ENCODE assay signal across 27 cellular contexts in the genomic region with DNA sequence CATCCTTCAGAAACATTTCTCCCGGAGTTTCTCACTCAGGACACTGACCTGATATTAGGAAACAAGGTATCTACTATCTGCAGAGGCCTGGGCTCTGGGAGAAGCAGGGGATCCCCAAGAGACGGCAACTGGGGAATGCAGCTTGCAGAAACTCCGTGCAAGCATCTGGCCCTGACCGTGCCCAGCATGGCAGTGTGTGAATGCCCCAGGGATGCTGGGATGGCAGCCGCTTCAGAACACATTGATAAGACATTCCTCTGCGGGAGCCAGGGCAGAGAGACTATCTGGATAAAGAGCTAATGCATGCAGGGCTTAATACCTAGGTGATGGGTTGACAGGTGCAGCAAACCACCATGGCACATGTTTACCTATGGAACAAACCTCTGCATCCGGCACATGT. TPM values are rescaled to one million over a fixed set of nuclear protein-coding genes. Genes with fewer than 3 reads are reported as not detected.
DNase-seq lines count a peak whose midpoint lies in the region; ATAC-seq and TF ChIP-seq lines count a peak whose summit lies in the region.
"Had no signal": no experiment of that assay in that cellular context is flagged by ENCODE, and none has a peak within 500 bp of the region (broad histone marks: within the 10 kb centered on the region; RNA-seq: fewer than 3 reads in every experiment).

No MANE protein-coding gene starts in this region.

- H3K79me2 ChIP-seq in PC-9 (ENCODE audit: low read depth) = no peaks in the 10 kb centered on the region; the same call in 1 of the 2 replicates
- H3K79me2 ChIP-seq: hepatocyte had no signal

- no peak overlapping the region for H3K14ac ChIP-seq in neuronal stem cell (ENCODE audit: low read length)

- no peak overlapping the region for H3K27ac ChIP-seq in BLaER1
- H3K27ac ChIP-seq in PC-9 = peak overlapping the region; percentile 92
- H3K27ac ChIP-seq in esophagus muscularis mucosa (replicated peaks in 1 of 4) = peak overlapping the region in 3 of 4 donors; percentile 19 to 42 (median 23)
- H3K27ac ChIP-seq in sigmoid colon = peak overlapping the region in 3 of 4 donors; percentile 9 to 41 (median 34)
- H3K27ac ChIP-seq in neuronal stem cell (replicated peaks; ENCODE audit: low read length) = no peak overlapping the region
- no peak overlapping the region for H3K27ac ChIP-seq in effector memory CD4-positive, alpha-beta T cell (ENCODE audit: insufficient read depth, low read length, poor library complexity, severe bottlenecking)
- H3K27ac ChIP-seq: BLaER1 treated with 17β-estradiol and CSF1 and Interleukin-3, amounts not matched to agents 10 nM and 100 nM; left ventricle myocardium inferior; neutrophil had no signal

- H3K4me3 ChIP-seq in BLaER1 (no peak overlapping the region), PC-9 (peak overlapping the region; percentile 57; the same call in 1 of the 2 replicates), esophagus muscularis mucosa (peak overlapping the region in 1 of 4 donors; percentile 1), sigmoid colon (peak overlapping the region in 1 of 4 donors; percentile 6), neuronal stem cell (ENCODE audit: low read length in 2 of 2) (no peak overlapping the region)
- H3K4me3 ChIP-seq in effector memory CD4-positive, alpha-beta T cell (ENCODE audit: insufficient read depth, low read depth, low read length, poor library complexity, severe bottlenecking) = no peak overlapping the region
- H3K4me3 ChIP-seq: BLaER1 treated with 17β-estradiol and CSF1 and Interleukin-3, amounts not matched to agents 10 nM and 100 nM; hepatocyte; left ventricle myocardium inferior; mucosa of descending colon had no signal

- BruUV-seq in PC-9 (replicated peaks; lab: Mats Ljungman, UMichigan) = no TSS peak

- TF ChIP-seq EP300 in esophagus muscularis mucosa (IDR thresholded peaks at IDR 0.05) = no peak
- no peak for TF ChIP-seq EP300 in sigmoid colon (IDR thresholded peaks at IDR 0.05)

- no peak for TF ChIP-seq POLR2A in esophagus muscularis mucosa (IDR thresholded peaks at IDR 0.05; ENCODE audit: low read depth)
- TF ChIP-seq POLR2A in sigmoid colon (IDR thresholded peaks at IDR 0.05) = no peak

- H3K9me2 ChIP-seq in PC-9 (ENCODE audit: insufficient read depth) = no peaks in the 10 kb centered on the region

- peaks cover 30% of the 10 kb centered on the region; the same call in 1 of the 2 replicates for H3K36me3 ChIP-seq in BLaER1
- no peaks in the 10 kb centered on the region for H3K36me3 ChIP-seq in PC-9 (ENCODE audit: low read depth)
- H3K36me3 ChIP-seq in esophagus muscularis mucosa = no peaks in the 10 kb centered on the region
- H3K36me3 ChIP-seq in sigmoid colon = no peaks in the 10 kb centered on the region
- no peaks in the 10 kb centered on the region for H3K36me3 ChIP-seq in neuronal stem cell (replicated peaks in 1 of 2; ENCODE audit: control insufficient read depth in 2 of 2, insufficient read depth in 2 of 2, low read length in 2 of 2)
- H3K36me3 ChIP-seq in effector memory CD4-positive, alpha-beta T cell (ENCODE audit: control insufficient read depth, insufficient read depth, low read length) = peaks cover 28% of the 10 kb centered on the region
- H3K36me3 ChIP-seq: ascending aorta, left ventricle myocardium inferior, neutrophil had no signal

- 57% methylated on average over 7 of the region's 7 CpGs for WGBS in esophagus muscularis mucosa
- 91 to 96% methylated on average over 7 of the region's 7 CpGs for WGBS in sigmoid colon, 2 donors
- WGBS in neuronal stem cell (ENCODE audit: extremely low coverage in 2 of 2, insufficient read length in 2 of 2, insufficient replicate concordance in 1 of 2), 2 donors = no CpG with 5 or more reads among the region's 7 CpGs

- H2BK15ac ChIP-seq in neuronal stem cell (ENCODE audit: low read length) = no peak overlapping the region

- POLR2A ChIA-PET in PC-9 (lab: Charles Lee; ENCODE audit: unreplicated experiment) = no interaction called here

- H3K79me1 ChIP-seq in neuronal stem cell (ENCODE audit: low read depth, low read length) = no peaks in the 10 kb centered on the region

- no peak overlapping the region for H3K18ac ChIP-seq in neuronal stem cell (ENCODE audit: low read length)

- H2AK5ac ChIP-seq in neuronal stem cell (ENCODE audit: low read depth, low read length) = no peak overlapping the region

- no peak for TF ChIP-seq CTCF in PC-9 (conservative IDR thresholded peaks at IDR 0.05)
- no peak for TF ChIP-seq CTCF in esophagus muscularis mucosa (IDR thresholded peaks at IDR 0.05)
- TF ChIP-seq CTCF in sigmoid colon (IDR thresholded peaks at IDR 0.05) = no peak

- H2AFZ ChIP-seq in PC-9 (no peak overlapping the region; the same call in 1 of the 2 replicates), neuronal stem cell (ENCODE audit: low read length) (no peak overlapping the region)
- H2AFZ ChIP-seq: hepatocyte had no signal

- H3K4me1 ChIP-seq in BLaER1 (peaks cover 59% of the 10 kb centered on the region), PC-9 (replicated peaks; ENCODE audit: insufficient read depth) (peaks cover 24% of the 10 kb centered on the region), esophagus muscularis mucosa (peaks cover 11 to 22% (median 19%) of the 10 kb centered on the region in 4 donors), sigmoid colon (peaks cover 0 to 17% (median 7%) of the 10 kb centered on the region in 4 donors), neuronal stem cell (ENCODE audit: control insufficient read depth in 2 of 2, insufficient read depth in 1 of 2, low read depth in 1 of 2, low read length in 2 of 2) (peaks cover 0 to 5% of the 10 kb centered on the region in 2 donors)
- H3K4me1 ChIP-seq in effector memory CD4-positive, alpha-beta T cell (ENCODE audit: control insufficient read depth, insufficient read depth, low read length, poor library complexity, severe bottlenecking) = peaks cover under 1% of the 10 kb centered on the region
- H3K4me1 ChIP-seq: Caco-2 had no signal

- H4K8ac ChIP-seq in neuronal stem cell (ENCODE audit: low read depth, low read length) = no peak overlapping the region

- no peak for ATAC-seq in GM19467 (IDR thresholded peaks at IDR 0.05; ENCODE audit: unreplicated experiment)
- ATAC-seq: mucosa of descending colon, Right ventricle myocardium inferior had no signal

- H3K9ac ChIP-seq in BLaER1 (no peak overlapping the region), neuronal stem cell (ENCODE audit: low read depth, low read length, poor library complexity) (no peak overlapping the region)
- H3K9ac ChIP-seq: BLaER1 treated with 17β-estradiol and CSF1 and Interleukin-3, amounts not matched to agents 10 nM and 100 nM had no signal

- no peak for DNase-seq in PC-9
- DNase-seq in esophagus muscularis mucosa (ENCODE audit: extremely low spot score) = no peak
- DNase-seq in sigmoid colon = no peak
- DNase-seq in NOMO-1 treated with DMSO at 0.1 percent for 48 hours (lab: John Stamatoyannopoulos, UW; ENCODE audit: unreplicated experiment) = no peak
- DNase-seq in neuronal stem cell (ENCODE audit: low spot score) = no peak
- no peak for DNase-seq in effector memory CD4-positive, alpha-beta T cell
- DNase-seq: activated CD4-positive, alpha-beta T cell treated with anti-CD3 and anti-CD28 coated beads for 1 hour; activated naive CD4-positive, alpha-beta T cell treated with anti-CD3 and anti-CD28 coated beads, Interleukin-2, amount 10 ng/mL, durations not matched to agents 7 days and 5 days; activated T-cell treated with anti-CD3 and anti-CD28 coated beads, Interleukin-2, amount 50 U/mL, for 1 hour; Caco-2; erythroblast; immature natural killer cell; left ventricle myocardium inferior; MM.1S; mucosa of descending colon; NCI-H1436; NCI-H2107; NCI-H524; stimulated activated CD4-positive, alpha-beta T cell treated with anti-CD3 and anti-CD28 coated beads, Interleukin-4, amount 100 ng/mL, for 24 hours; stimulated activated naive CD4-positive, alpha-beta T cell treated with Interleukin-2 at 50 U/mL for 16 hours had no signal

- H2BK120ac ChIP-seq in neuronal stem cell (ENCODE audit: low read depth, low read length) = no peak overlapping the region

- no peak overlapping the region for H2BK5ac ChIP-seq in neuronal stem cell (ENCODE audit: low read length)

- CTCF ChIA-PET in PC-9 (lab: Charles Lee) = no interaction called here

- no peaks in the 10 kb centered on the region for H3K9me3 ChIP-seq in BLaER1
- no peaks in the 10 kb centered on the region for H3K9me3 ChIP-seq in PC-9 (ENCODE audit: insufficient read depth, low read depth)
- H3K9me3 ChIP-seq in esophagus muscularis mucosa = no peaks in the 10 kb centered on the region
- no peaks in the 10 kb centered on the region for H3K9me3 ChIP-seq in sigmoid colon
- no peaks in the 10 kb centered on the region for H3K9me3 ChIP-seq in neuronal stem cell (replicated peaks in 1 of 2; ENCODE audit: control insufficient read depth in 2 of 2, insufficient read depth in 1 of 2, low read depth in 1 of 2, low read length in 2 of 2)
- H3K9me3 ChIP-seq in effector memory CD4-positive, alpha-beta T cell (ENCODE audit: control insufficient read depth, low read length) = no peaks in the 10 kb centered on the region
- H3K9me3 ChIP-seq: ascending aorta; BLaER1 treated with 17β-estradiol and CSF1 and Interleukin-3, amounts not matched to agents 10 nM and 100 nM; Caco-2; left ventricle myocardium inferior; mucosa of descending colon; neutrophil had no signal

- H4K20me1 ChIP-seq in BLaER1 (peaks cover 48% of the 10 kb centered on the region), PC-9 (ENCODE audit: insufficient read depth) (no peaks in the 10 kb centered on the region)

- H3K4me2 ChIP-seq in BLaER1 (peak overlapping the region; percentile 34; the same call in 1 of the 2 replicates), PC-9 (peak overlapping the region; percentile 85), neuronal stem cell (ENCODE audit: insufficient read depth, low read length, poor library complexity, severe bottlenecking) (no peak overlapping the region)
- H3K4me2 ChIP-seq: hepatocyte had no signal

- intact Hi-C loops in PC-9 (cut with micrococcal nuclease; ENCODE audit: unreplicated experiment) (loop anchor here (1.0 to 5.0 kb wide), 2 partner anchors 31 to 45 kb away; no protein-coding TSS in a partner anchor), esophagus muscularis mucosa (cut with DNase I) (no loop called here), sigmoid colon (cut with DNase I) (no loop called here)

- no peak overlapping the region for H4K91ac ChIP-seq in neuronal stem cell (ENCODE audit: low read depth, low read length, poor library complexity)

- no peaks in the 10 kb centered on the region for H3K27me3 ChIP-seq in BLaER1
- no peaks in the 10 kb centered on the region for H3K27me3 ChIP-seq in PC-9 (ENCODE audit: insufficient read depth, low read depth)
- no peaks in the 10 kb centered on the region for H3K27me3 ChIP-seq in esophagus muscularis mucosa
- no peaks in the 10 kb centered on the region for H3K27me3 ChIP-seq in sigmoid colon
- no peaks in the 10 kb centered on the region for H3K27me3 ChIP-seq in neuronal stem cell (ENCODE audit: control insufficient read depth in 3 of 3, insufficient read depth in 3 of 3, low read depth in 1 of 3, low read length in 3 of 3)
- no peaks in the 10 kb centered on the region for H3K27me3 ChIP-seq in effector memory CD4-positive, alpha-beta T cell (replicated peaks; ENCODE audit: control insufficient read depth, insufficient read depth, low read length, poor library complexity, severe bottlenecking)
- H3K27me3 ChIP-seq: ascending aorta; BLaER1 treated with 17β-estradiol and CSF1 and Interleukin-3, amounts not matched to agents 10 nM and 100 nM; hepatocyte had no signal

- H3K4ac ChIP-seq in neuronal stem cell (ENCODE audit: low read length) = no peak overlapping the region

- H3K23ac ChIP-seq in neuronal stem cell (ENCODE audit: low read depth, low read length, poor library complexity) = no peak overlapping the region

- no peak overlapping the region for H2BK12ac ChIP-seq in neuronal stem cell (ENCODE audit: low read length)

- peaks cover 26% of the 10 kb centered on the region for H3F3A ChIP-seq in PC-9 (ENCODE audit: insufficient read depth, low read depth)

RNA-seq across cellular contexts. Expression of a gene that starts 55.4 kb away (rescaled TPM):
- total RNA-seq in PC-9 (2021) (6.3 and 6.8 TPM in 2 replicates), esophagus muscularis mucosa (10 to 100 TPM in 3 of 4 donors, 1 to 10 TPM in 1; 8.8 to 15.6 (median 13.0) TPM), sigmoid colon (10 to 100 TPM in 1 of 4 donors, 1 to 10 TPM in 3; 3.5 to 16.9 (median 5.8) TPM)
- polyA plus RNA-seq in sigmoid colon = 1 to 10 TPM; 1.4 to 5.4 (median 1.8) TPM
- 0.67 TPM for polyA plus RNA-seq in neuronal stem cell (2013, experiment 1 of 2)
- polyA plus RNA-seq in neuronal stem cell (2013, experiment 2 of 2) = 0.76 TPM

Comparison
In these comparisons a context has a peak if more than half of its experiments do, and no peak if none do; other contexts are left out.
1. H3K27ac ChIP-seq: peak in PC-9 (single experiment), esophagus muscularis mucosa (3 of 4) and sigmoid colon (3 of 4); none in BLaER1 (single experiment), neuronal stem cell (single experiment) and effector memory CD4-positive, alpha-beta T cell (single experiment).